Comparison of ENCODE assay signal across 8 cellular contexts in the genomic region with DNA sequence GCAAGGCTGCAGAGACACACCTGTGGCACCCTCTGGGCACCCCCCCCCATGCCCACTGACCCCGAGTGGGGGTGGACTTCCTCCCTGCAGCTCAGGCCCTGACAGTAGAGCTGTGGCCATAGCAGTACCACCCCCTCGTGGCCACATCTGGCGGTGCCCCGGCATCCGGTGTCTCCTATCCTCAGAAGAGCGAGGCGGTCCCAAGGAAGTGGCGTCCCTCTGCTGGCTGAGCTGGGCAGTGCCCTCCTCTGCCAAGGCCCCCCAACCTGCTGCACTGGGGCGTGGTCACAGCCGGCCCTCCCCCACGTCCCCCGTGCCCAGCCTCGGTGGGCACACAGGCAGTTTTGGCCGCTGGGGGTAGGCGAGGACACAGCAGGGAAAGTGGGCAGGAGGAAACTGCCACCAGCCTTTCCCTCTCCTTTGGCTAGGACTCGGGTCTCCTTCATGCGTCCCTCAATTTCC. TPM values are rescaled to one million over a fixed set of nuclear protein-coding genes. Genes with fewer than 3 reads are reported as not detected.
DNase-seq lines count a peak whose midpoint lies in the region; ATAC-seq and TF ChIP-seq lines count a peak whose summit lies in the region.

No MANE protein-coding gene starts in this region.

- no peak overlapping the region for H3K9ac ChIP-seq in mesenchymal stem cell (ENCODE audit: low read length)

- H3K27ac ChIP-seq in mesenchymal stem cell (ENCODE audit: low read length, poor library complexity, severe bottlenecking), result no peak overlapping the region

- H2BK120ac ChIP-seq in mesenchymal stem cell (ENCODE audit: low read depth, low read length), result no peak overlapping the region

- H3K4me1 ChIP-seq in mesenchymal stem cell (ENCODE audit: control insufficient read depth, insufficient read depth, low read depth, low read length), result peaks cover 16% of the 10 kb centered on the region

- WGBS in mesenchymal stem cell, result 37% methylated on average over 15 of the region's 17 CpGs

- H3K4me3 ChIP-seq in mesenchymal stem cell (ENCODE audit: insufficient read depth in 1 of 2, low read depth in 1 of 2, low read length in 2 of 2), result no peak overlapping the region

- no peak overlapping the region for H3K4me2 ChIP-seq in mesenchymal stem cell (ENCODE audit: low read length, poor library complexity, severe bottlenecking)

- no peak overlapping the region for H4K91ac ChIP-seq in mesenchymal stem cell (ENCODE audit: low read length)

- no peak overlapping the region for H2BK15ac ChIP-seq in mesenchymal stem cell (ENCODE audit: low read depth, poor library complexity, severe bottlenecking)

- no peak overlapping the region for H4K8ac ChIP-seq in mesenchymal stem cell (ENCODE audit: low read length)

- no peak overlapping the region for H3K18ac ChIP-seq in mesenchymal stem cell (ENCODE audit: low read depth in 1 of 2, low read length in 2 of 2)

- no peaks in the 10 kb centered on the region for H3K36me3 Mint-ChIP-seq in activated B cell treated with CpG ODN at 0.5 μM for 24 hours (ENCODE audit: low read depth)

- TF ChIP-seq CTCF in activated B cell treated with CpG ODN at 0.5 μM for 24 hours (IDR thresholded peaks at IDR 0.05), result no peak

- no peak overlapping the region for H2BK12ac ChIP-seq in mesenchymal stem cell (ENCODE audit: low read length in 2 of 2)

- H3K4me1 Mint-ChIP-seq in activated B cell treated with CpG ODN at 0.5 μM for 24 hours, result no peaks in the 10 kb centered on the region

- no peaks in the 10 kb centered on the region for H3K79me1 ChIP-seq in mesenchymal stem cell (replicated peaks; ENCODE audit: low read length, poor library complexity, severe bottlenecking)

- H3K27me3 ChIP-seq in mesenchymal stem cell (ENCODE audit: control insufficient read depth in 1 of 2, insufficient read depth in 1 of 2, low read length in 2 of 2), result peaks cover 43 to 90% of the 10 kb centered on the region in 2 experiments

- peak; percentile 62 for ATAC-seq in activated B cell treated with CpG ODN at 0.5 μM for 24 hours (ENCODE audit: low read depth)
- no peak for ATAC-seq in GM21528 (IDR thresholded peaks at IDR 0.05; ENCODE audit: low FRiP score, unreplicated experiment)

- peak; percentile 1 for DNase-seq in DMS153 treated with DMSO at 0.1 percent for 48 hours (lab: John Stamatoyannopoulos, UW; ENCODE audit: unreplicated experiment)
- peak; percentile 48 for DNase-seq in HCEC 1CT
- DNase-seq in NCI-H2171 (lab: John Stamatoyannopoulos, UW), result peak; percentile 37
- no peak for DNase-seq in activated B cell treated with CpG ODN at 0.5 μM for 24 hours
- peak; percentile 97 for DNase-seq in ecto neural progenitor cell (ENCODE audit: low spot score)
- peak; percentile 57 for DNase-seq in mesenchymal stem cell
- DNase-seq in stimulated activated naive CD4-positive, alpha-beta T cell treated with Interleukin-2 at 50 U/mL for 16 hours (lab: John Stamatoyannopoulos, UW), result peak; percentile 21

- no peak overlapping the region for H3K4me3 Mint-ChIP-seq in activated B cell treated with CpG ODN at 0.5 μM for 24 hours

- POLR2A ChIA-PET in activated B cell treated with CpG ODN at 0.5 μM for 24 hours (lab: Charles Lee), result no interaction called here

- H3K9me3 ChIP-seq in mesenchymal stem cell (ENCODE audit: control insufficient read depth, low read length), result no peaks in the 10 kb centered on the region

- no peak overlapping the region for H3K4ac ChIP-seq in mesenchymal stem cell (ENCODE audit: low read depth in 1 of 2, low read length in 2 of 2)

- intact Hi-C loops in activated B cell treated with CpG ODN at 0.5 μM for 24 hours (cut with micrococcal nuclease), result no loop called here

- no peaks in the 10 kb centered on the region for H3K36me3 ChIP-seq in mesenchymal stem cell (ENCODE audit: control insufficient read depth in 1 of 2, insufficient read depth in 2 of 2, low read depth in 1 of 2, low read length in 2 of 2)

- no peak overlapping the region for H3K14ac ChIP-seq in mesenchymal stem cell (ENCODE audit: low read length in 2 of 2)

- H2AK5ac ChIP-seq in mesenchymal stem cell (ENCODE audit: low read length, severe bottlenecking), result no peak overlapping the region

- no peaks in the 10 kb centered on the region for H3K9me3 Mint-ChIP-seq in activated B cell treated with CpG ODN at 0.5 μM for 24 hours

- no peak overlapping the region for H3K23ac ChIP-seq in mesenchymal stem cell (ENCODE audit: low read length in 2 of 2)

- no peak overlapping the region for H2BK5ac ChIP-seq in mesenchymal stem cell (ENCODE audit: low read depth, low read length, poor library complexity, severe bottlenecking)

- H2AFZ ChIP-seq in mesenchymal stem cell (ENCODE audit: low read depth, low read length), result no peak overlapping the region

- CTCF ChIA-PET in activated B cell treated with CpG ODN at 0.5 μM for 24 hours (lab: Charles Lee), result no interaction called here

- no peak overlapping the region for H3K27ac Mint-ChIP-seq in activated B cell treated with CpG ODN at 0.5 μM for 24 hours

- peaks cover 16% of the 10 kb centered on the region for H3K27me3 Mint-ChIP-seq in activated B cell treated with CpG ODN at 0.5 μM for 24 hours

RNA-seq across cellular contexts. Expression of gene SLC6A12, which starts 6.0 kb away (rescaled TPM):
- not detected in 2 replicates for total RNA-seq in activated B cell treated with CpG ODN at 0.5 μM for 24 hours
- polyA plus RNA-seq in mesenchymal stem cell (2013, experiment 1 of 2), result 0.10 TPM
- 0.08 TPM for polyA plus RNA-seq in mesenchymal stem cell (2013, experiment 2 of 2)

RNA-seq across cellular contexts. Expression of gene SLC6A13, which starts 42.7 kb away (rescaled TPM):
- total RNA-seq in activated B cell treated with CpG ODN at 0.5 μM for 24 hours, result 0.38 TPM in 1 of 2 replicates, not detected in the other
- not detected for polyA plus RNA-seq in mesenchymal stem cell (2013, experiment 1 of 2)
- polyA plus RNA-seq in mesenchymal stem cell (2013, experiment 2 of 2), result 0.04 TPM
